9 cellular contexts compared by ENCODE assay signal in the genomic region with DNA sequence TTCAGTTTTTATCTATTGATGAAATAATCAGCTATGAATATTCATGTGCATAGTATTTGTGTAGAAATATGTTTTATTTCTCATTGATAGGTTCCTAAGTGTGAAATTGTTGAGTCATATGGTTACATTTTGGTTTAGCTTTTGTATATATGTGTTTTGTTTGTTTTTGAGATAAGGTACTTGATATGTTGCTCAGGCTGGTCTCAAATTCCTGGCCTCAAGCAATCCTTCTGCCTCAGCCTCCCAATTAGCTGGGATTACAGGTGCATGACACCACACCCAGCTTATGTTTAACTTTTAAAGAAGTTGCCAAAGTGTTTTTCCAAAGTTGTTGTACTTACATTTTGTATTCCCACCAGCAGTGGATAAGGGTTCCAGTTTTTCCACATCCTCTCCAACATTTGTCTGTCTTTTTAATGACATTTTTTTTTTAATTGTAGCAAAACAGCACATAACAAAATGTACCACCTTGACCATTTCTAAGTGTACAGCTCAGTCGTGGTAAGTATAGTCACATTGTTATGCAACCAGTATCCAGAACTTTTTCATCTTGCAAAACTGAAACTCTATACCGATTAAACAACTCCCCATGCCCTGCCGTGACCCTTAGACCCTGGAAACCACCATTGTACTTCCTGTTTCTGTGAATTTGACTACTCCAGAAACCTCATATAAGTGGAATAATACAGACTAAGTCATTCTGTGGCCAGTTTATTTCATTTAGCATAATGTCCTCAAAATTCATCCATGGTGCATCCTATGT. TPM values are rescaled to one million over a fixed set of nuclear protein-coding genes. Genes with fewer than 3 reads are reported as not detected.
DNase-seq lines count a peak whose midpoint lies in the region; ATAC-seq and TF ChIP-seq lines count a peak whose summit lies in the region.
"Had no signal": no experiment of that assay in that cellular context is flagged by ENCODE, and none has a peak within 500 bp of the region (broad histone marks: within the 10 kb centered on the region; RNA-seq: fewer than 3 reads in every experiment).

No MANE protein-coding gene starts in this region.

- H2AFZ ChIP-seq in OCI-LY3 (ENCODE audit: low read depth, low read length) = 0 out of 2 replicates have a peak overlapping the region, but pooled peaks have one; percentile 54

- no peak overlapping the region for H3K4me3 Mint-ChIP-seq in HFFc6
- H3K4me3 Mint-ChIP-seq in mesothelial cell of epicardium = no peak overlapping the region
- H3K4me3 Mint-ChIP-seq: activated naive CD8-positive, alpha-beta T cell had no signal

- DNase-seq in occipital lobe (lab: John Stamatoyannopoulos, UW) (no peak), HFFc6 (no peak), mesothelial cell of epicardium (ENCODE audit: low spot score in 2 of 2, unreplicated experiment in 2 of 2) (no peak), DMS79 (lab: John Stamatoyannopoulos, UW) (no peak)

- H3K27ac Mint-ChIP-seq in HFFc6 (no peak overlapping the region), mesothelial cell of epicardium (no peak overlapping the region)
- H3K27ac Mint-ChIP-seq: activated naive CD8-positive, alpha-beta T cell had no signal

- H3K9ac ChIP-seq in OCI-LY3 (ENCODE audit: low read length) = no peak overlapping the region
- no peak overlapping the region for H3K9ac ChIP-seq in liver (ENCODE audit: low read depth in 1 of 2, low read length in 2 of 2)

- peak; percentile 81 for ATAC-seq in GM18519 (IDR thresholded peaks at IDR 0.05; ENCODE audit: low FRiP score, unreplicated experiment)
- peak; percentile 81 for ATAC-seq in HG02798 (IDR thresholded peaks at IDR 0.05; ENCODE audit: poor library complexity, unreplicated experiment)

- H3K27me3 Mint-ChIP-seq in HFFc6 (ENCODE audit: insufficient read depth) = peaks cover 11% of the 10 kb centered on the region
- no peaks in the 10 kb centered on the region for H3K27me3 Mint-ChIP-seq in mesothelial cell of epicardium (ENCODE audit: low read depth)

- no peak for TF ChIP-seq CTCF in OCI-LY3 (IDR thresholded peaks at IDR 0.05; ENCODE audit: low read depth, low read length)
- no peak for TF ChIP-seq CTCF in liver (IDR thresholded peaks at IDR 0.05; ENCODE audit: low read depth, low read length, missing input control)
- no peak for TF ChIP-seq CTCF in HFFc6 (IDR thresholded peaks at IDR 0.05)
- TF ChIP-seq CTCF in mesothelial cell of epicardium (IDR thresholded peaks at IDR 0.05; ENCODE audit: unreplicated experiment) = no peak

- no peak overlapping the region for H3K27ac ChIP-seq in OCI-LY3 (ENCODE audit: low read length)
- H3K27ac ChIP-seq in liver (ENCODE audit: low read depth in 1 of 2, low read length in 2 of 2) = no peak overlapping the region

- H3K4me3 ChIP-seq in OCI-LY3 (ENCODE audit: low read length) (peak overlapping the region; percentile 16; the same call in 1 of the 2 replicates), liver (ENCODE audit: low read depth in 1 of 3, low read length in 3 of 3) (no peak overlapping the region)

- no peaks in the 10 kb centered on the region for H4K20me1 ChIP-seq in OCI-LY3 (ENCODE audit: insufficient read depth, low read length)

- 14% methylated on average over 3 of the region's 3 CpGs for WGBS in liver

- no peaks in the 10 kb centered on the region for H3K79me2 ChIP-seq in OCI-LY3 (ENCODE audit: low read length)

- H3K4me1 ChIP-seq in OCI-LY3 (ENCODE audit: low read length) (peaks cover 12% of the 10 kb centered on the region), liver (ENCODE audit: control insufficient read depth in 4 of 4, insufficient read depth in 4 of 4, low read length in 3 of 4) (no peaks in the 10 kb centered on the region)

- H3K27me3 ChIP-seq in OCI-LY3 (ENCODE audit: low read depth, low read length) (no peaks in the 10 kb centered on the region), liver (ENCODE audit: control insufficient read depth in 4 of 4, insufficient read depth in 4 of 4, low read length in 3 of 4) (no peaks in the 10 kb centered on the region)

- H3K36me3 Mint-ChIP-seq in HFFc6 (ENCODE audit: low read depth) = no peaks in the 10 kb centered on the region
- H3K36me3 Mint-ChIP-seq in mesothelial cell of epicardium = no peaks in the 10 kb centered on the region
- H3K36me3 Mint-ChIP-seq: activated naive CD8-positive, alpha-beta T cell had no signal

- peak overlapping the region; percentile 73 for H3K4me2 ChIP-seq in OCI-LY3 (ENCODE audit: low read length)

- H3K9me3 Mint-ChIP-seq in HFFc6 (no peaks in the 10 kb centered on the region), mesothelial cell of epicardium (no peaks in the 10 kb centered on the region)

- H3K9me3 ChIP-seq in OCI-LY3 (ENCODE audit: insufficient read depth, low read length) = no peaks in the 10 kb centered on the region
- no peaks in the 10 kb centered on the region for H3K9me3 ChIP-seq in liver (ENCODE audit: control insufficient read depth in 4 of 4, low read length in 3 of 4)

- no peak for TF ChIP-seq RAD21 in liver (IDR thresholded peaks at IDR 0.05)

- H3K4me1 Mint-ChIP-seq in HFFc6 (ENCODE audit: low read depth) = peaks cover 15% of the 10 kb centered on the region
- H3K4me1 Mint-ChIP-seq in mesothelial cell of epicardium = peaks cover 2% of the 10 kb centered on the region

- H3K36me3 ChIP-seq in OCI-LY3 (replicated peaks; ENCODE audit: low read depth, low read length) = no peaks in the 10 kb centered on the region
- H3K36me3 ChIP-seq in liver (ENCODE audit: control insufficient read depth in 4 of 4, insufficient read depth in 3 of 4, low read depth in 1 of 4, low read length in 3 of 4) = no peaks in the 10 kb centered on the region

TF ChIP-seq in liver, 16 proteins besides CTCF, POLR2A, EP300 and RAD21:
- TF ChIP-seq RXRA (IDR thresholded peaks at IDR 0.05) (peak; percentile 45 to 72), YY1 (IDR thresholded peaks at IDR 0.05) (peak; percentile 33), HNF4A (conservative IDR thresholded peaks at IDR 0.05) (peak; percentile 16 to 47), EGR1 (IDR thresholded peaks at IDR 0.05; ENCODE audit: low read depth in 2 of 2) (no peak), SP1 (IDR thresholded peaks at IDR 0.05) (peak; percentile 60)
- TF ChIP-seq, protein P1, sequence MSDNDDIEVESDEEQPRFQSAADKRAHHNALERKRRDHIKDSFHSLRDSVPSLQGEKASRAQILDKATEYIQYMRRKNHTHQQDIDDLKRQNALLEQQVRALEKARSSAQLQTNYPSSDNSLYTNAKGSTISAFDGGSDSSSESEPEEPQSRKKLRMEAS (IDR thresholded peaks at IDR 0.05) = peak; percentile 13

RNA-seq across cellular contexts. Expression of gene UBE2D1, which starts 12.6 kb away (rescaled TPM):
- total RNA-seq in liver = 1 to 10 TPM; 4.9 to 6.7 TPM
- polyA plus RNA-seq in liver = 1 to 10 TPM; 3.5 to 6.8 TPM
- total RNA-seq in occipital lobe = 60.4 TPM
- total RNA-seq in HFFc6 (2021; fragmentation: NEBNext Ultra II Directional; extraction: Animal tissue kit (Norgen Biotek cat#: 25700)) = 10 to 100 TPM in 4 of 6 experiments, 1 to 10 TPM in 2; 8.1 to 11.3 (median 10.1) TPM
- 21.5 to 24.7 TPM (median 22.5 TPM) in 3 replicates for total RNA-seq in mesothelial cell of epicardium

RNA-seq across cellular contexts. Expression of gene CISD1, which starts 53.3 kb away (rescaled TPM):
- total RNA-seq in liver = 1 to 10 TPM; 8.5 to 9.4 TPM
- polyA plus RNA-seq in liver = 100 to 1,000 TPM in 1 of 2 donors, 10 to 100 TPM in 1; 21.6 to 141 TPM
- 20.9 TPM for total RNA-seq in occipital lobe
- total RNA-seq in HFFc6 (2021; fragmentation: NEBNext Ultra II Directional; extraction: Animal tissue kit (Norgen Biotek cat#: 25700)) = 10 to 100 TPM; 36.6 to 55.3 (median 43.8) TPM
- 15.1 to 16.9 TPM (median 15.4 TPM) in 3 replicates for total RNA-seq in mesothelial cell of epicardium

RNA-seq across cellular contexts. Expression of gene IPMK, which starts 54.6 kb away (rescaled TPM):
- total RNA-seq in liver (1 to 10 TPM; 4.8 to 5.2 TPM), occipital lobe (40.4 TPM), mesothelial cell of epicardium (4.5 TPM in 3 replicates)
- polyA plus RNA-seq in liver = 1 to 10 TPM; 1.4 to 1.8 TPM
- 1 to 10 TPM; 3.3 to 3.8 (median 3.5) TPM for total RNA-seq in HFFc6 (2021; fragmentation: NEBNext Ultra II Directional; extraction: Animal tissue kit (Norgen Biotek cat#: 25700))
